Comparison of ENCODE assay signal across 13 cellular contexts in genomic region chr7:100886142-100886935, GRCh38. TPM values are rescaled to one million over a fixed set of nuclear protein-coding genes. Genes with fewer than 3 reads are reported as not detected.
DNase-seq lines count a peak whose midpoint lies in the region; ATAC-seq, FAIRE-seq and TF ChIP-seq lines count a peak whose summit lies in the region.
"Had no signal": no experiment of that assay in that cellular context is flagged by ENCODE, and none has a peak within 500 bp of the region (broad histone marks: within the 10 kb centered on the region; RNA-seq: fewer than 3 reads in every experiment).

No MANE protein-coding gene starts in this region.

- TF ChIP-seq CTCF in OCI-LY3 (IDR thresholded peaks at IDR 0.05; ENCODE audit: low read depth, low read length) (no peak), H1 (IDR thresholded peaks at IDR 0.05; ENCODE audit: control extremely low read depth in 1 of 3, insufficient read depth in 1 of 3, low read depth in 1 of 3, low read length in 3 of 3) (no peak), pancreas (IDR thresholded peaks at IDR 0.05) (no peak)

- H3K27ac Mint-ChIP-seq in activated naive CD4-positive, alpha-beta T cell treated with anti-CD3 and anti-CD28 coated beads, Interleukin-2, amount 50 U/mL, for 24 hours: no peak overlapping the region
- H3K27ac Mint-ChIP-seq in stimulated activated memory B cell treated with anti-CD40 and anti-IgM and Interleukin-4, amounts not matched to agents 10 μg/mL and 1 μg/mL and 100 μg/mL, for 72 hours: peak overlapping the region; percentile 88

- H3K27ac ChIP-seq in OCI-LY3 (ENCODE audit: low read length) (no peak overlapping the region), H1 (ENCODE audit: low read depth, low read length) (no peak overlapping the region), pancreas (no peak overlapping the region)
- H3K27ac ChIP-seq: prostate gland had no signal

- TF ChIP-seq POLR2A in H1 (IDR thresholded peaks at IDR 0.05; ENCODE audit: control extremely low read depth in 1 of 2, low read depth in 2 of 2, low read length in 2 of 2): no peak

- H3K36me3 Mint-ChIP-seq in activated naive CD4-positive, alpha-beta T cell treated with anti-CD3 and anti-CD28 coated beads, Interleukin-2, amount 50 U/mL, for 24 hours: peaks cover 34% of the 10 kb centered on the region
- H3K36me3 Mint-ChIP-seq in stimulated activated memory B cell treated with anti-CD40 and anti-IgM and Interleukin-4, amounts not matched to agents 10 μg/mL and 1 μg/mL and 100 μg/mL, for 72 hours: peaks cover 70% of the 10 kb centered on the region

- H3K4me1 Mint-ChIP-seq in activated naive CD4-positive, alpha-beta T cell treated with anti-CD3 and anti-CD28 coated beads, Interleukin-2, amount 50 U/mL, for 24 hours: peaks cover 33% of the 10 kb centered on the region
- peaks cover 76% of the 10 kb centered on the region for H3K4me1 Mint-ChIP-seq in stimulated activated memory B cell treated with anti-CD40 and anti-IgM and Interleukin-4, amounts not matched to agents 10 μg/mL and 1 μg/mL and 100 μg/mL, for 72 hours

- 94% methylated on average over 26 of the region's 27 CpGs; no CpG with 5 or more reads in 1 of the 2 experiments for WGBS in H1 (ENCODE audit: extremely low coverage in 1 of 2, insufficient coverage in 1 of 2, insufficient read length in 1 of 2, insufficient replicate concordance in 2 of 2, low coverage in 1 of 2, low lambda C conversion rate in 2 of 2, missing lambda C conversion rate in 1 of 2), 2 experiments
- WGBS in pancreas, 2 donors: 89 to 90% methylated on average over 27 of the region's 27 CpGs

- H4K5ac ChIP-seq in H1 (ENCODE audit: insufficient read length, low read depth, low read length): no peak overlapping the region

- H3K4ac ChIP-seq in H1 (replicated peaks; ENCODE audit: insufficient read length, low read depth, low read length): no peak overlapping the region

- H3K23ac ChIP-seq in H1 (ENCODE audit: insufficient read length): no peak overlapping the region

- H3K9me3 ChIP-seq in OCI-LY3 (ENCODE audit: insufficient read depth, low read length): no peaks in the 10 kb centered on the region
- no peaks in the 10 kb centered on the region; a peak in 1 of 4 replicates for H3K9me3 ChIP-seq in H1 (ENCODE audit: insufficient read depth in 2 of 2, low read depth in 1 of 2, low read length in 1 of 2)
- no peaks in the 10 kb centered on the region for H3K9me3 ChIP-seq in pancreas
- H3K9me3 ChIP-seq: prostate gland had no signal

- POLR2A ChIA-PET in H1 (lab: Charles Lee; ENCODE audit: partially characterized antibody): interaction anchor here (1.0 to 10.1 kb wide), 8 partner anchors 12 to 786 kb away, joined by 3 to 313 read pairs (median 4); partner anchors contain the start of genes SRRT and TRIP6

- H3K36me3 ChIP-seq in OCI-LY3 (replicated peaks; ENCODE audit: low read depth, low read length) (peaks cover 73% of the 10 kb centered on the region), H1 (ENCODE audit: control insufficient read depth in 2 of 4, insufficient read depth in 4 of 4, low read length in 3 of 4) (peaks cover 52 to 76% (median 64%) of the 10 kb centered on the region in 4 experiments), pancreas (peaks cover 4 to 61% (median 29%) of the 10 kb centered on the region in 3 donors)

- FAIRE-seq in H1 (lab: Jason Lieb, UNC) (no peak), pancreas (lab: Jason Lieb, UNC) (no peak)

- no peak for ATAC-seq in stimulated activated memory B cell treated with anti-CD40 and anti-IgM and Interleukin-4, amounts not matched to agents 10 μg/mL and 1 μg/mL and 100 μg/mL, for 72 hours
- no peak for ATAC-seq in HG02763 (IDR thresholded peaks at IDR 0.05; ENCODE audit: unreplicated experiment)
- ATAC-seq in pancreas: no peak

- peaks cover 11% of the 10 kb centered on the region for H4K20me1 ChIP-seq in OCI-LY3 (ENCODE audit: insufficient read depth, low read length)
- H4K20me1 ChIP-seq in H1 (replicated peaks in 1 of 2; ENCODE audit: control insufficient read depth in 1 of 2, insufficient read depth in 2 of 2, low read length in 2 of 2): peaks cover 16 to 22% of the 10 kb centered on the region in 2 experiments

- 0 out of 2 replicates have a peak overlapping the region, but pooled peaks have one; percentile 17 for H2BK12ac ChIP-seq in H1 (ENCODE audit: low read depth, low read length)

- peak overlapping the region; percentile 47 for H3K4me3 Mint-ChIP-seq in activated naive CD4-positive, alpha-beta T cell treated with anti-CD3 and anti-CD28 coated beads, Interleukin-2, amount 50 U/mL, for 24 hours
- no peak overlapping the region for H3K4me3 Mint-ChIP-seq in stimulated activated memory B cell treated with anti-CD40 and anti-IgM and Interleukin-4, amounts not matched to agents 10 μg/mL and 1 μg/mL and 100 μg/mL, for 72 hours

- H3K4me2 ChIP-seq in OCI-LY3 (ENCODE audit: low read length) (peak overlapping the region; percentile 96; the same call in 1 of the 2 replicates), H1 (ENCODE audit: insufficient read depth in 1 of 2, low read depth in 2 of 2, low read length in 2 of 2) (no peak overlapping the region; a peak in 1 of 4 replicates)

- no peak overlapping the region for H3K18ac ChIP-seq in H1 (ENCODE audit: extremely low read depth, low read length)

- H3K4me3 ChIP-seq in OCI-LY3 (ENCODE audit: low read length): no peak overlapping the region
- no peak overlapping the region for H3K4me3 ChIP-seq in H1 (ENCODE audit: extremely low read depth in 1 of 4, insufficient read depth in 2 of 4, low read depth in 3 of 4, low read length in 4 of 4)
- H3K4me3 ChIP-seq in pancreas: no peak overlapping the region
- H3K4me3 ChIP-seq: prostate gland had no signal

- H2BK5ac ChIP-seq in H1 (ENCODE audit: low read depth, low read length): no peak overlapping the region

- H2AFZ ChIP-seq in OCI-LY3 (ENCODE audit: low read depth, low read length) (no peak overlapping the region), H1 (ENCODE audit: low read length) (no peak overlapping the region)

- H3K4me1 ChIP-seq in OCI-LY3 (ENCODE audit: low read length) (peaks cover 31% of the 10 kb centered on the region), H1 (replicated peaks in 1 of 4; ENCODE audit: control insufficient read depth in 3 of 4, insufficient read depth in 4 of 4, low read length in 3 of 4) (peaks cover 0 to 18% (median 5%) of the 10 kb centered on the region in 4 experiments; a peak in 6 of 7 replicates), pancreas (peaks cover 0 to 11% (median 10%) of the 10 kb centered on the region in 3 donors)

- peaks cover 20% of the 10 kb centered on the region; the same call in 1 of the 2 replicates for H3K23me2 ChIP-seq in H1 (ENCODE audit: low read depth, low read length)

- intact Hi-C loops in pancreas (cut with DNase I): no loop called here

- no peak overlapping the region for H4K91ac ChIP-seq in H1 (replicated peaks; ENCODE audit: insufficient read length, low read length)

- H4K8ac ChIP-seq in H1 (ENCODE audit: extremely low read depth, insufficient read depth, low read length): no peak overlapping the region

- H2BK120ac ChIP-seq in H1 (replicated peaks; ENCODE audit: low read depth, low read length): no peak overlapping the region

- TF ChIP-seq RAD21 in H1 (IDR thresholded peaks at IDR 0.05 in 1 of 2, conservative IDR thresholded peaks at IDR 0.05 in 1 of 2; ENCODE audit: low read depth in 2 of 2, low read length in 2 of 2): no peak

- no peaks in the 10 kb centered on the region for H3K9me3 Mint-ChIP-seq in activated naive CD4-positive, alpha-beta T cell treated with anti-CD3 and anti-CD28 coated beads, Interleukin-2, amount 50 U/mL, for 24 hours
- H3K9me3 Mint-ChIP-seq in stimulated activated memory B cell treated with anti-CD40 and anti-IgM and Interleukin-4, amounts not matched to agents 10 μg/mL and 1 μg/mL and 100 μg/mL, for 72 hours: no peaks in the 10 kb centered on the region

- H3K14ac ChIP-seq in H1 (ENCODE audit: insufficient read length): no peak overlapping the region

- H2BK15ac ChIP-seq in H1 (ENCODE audit: low read length): no peak overlapping the region

- CTCF ChIA-PET in H1 (lab: Charles Lee; ENCODE audit: partially characterized antibody): interaction anchor here (0.6 to 3.4 kb wide), 9 partner anchors 11 to 350 kb away, joined by 3 to 14 read pairs (median 3); partner anchors contain the start of genes POP7 and SRRT

- no peak overlapping the region for H2BK20ac ChIP-seq in H1 (ENCODE audit: low read length)

- H2AK5ac ChIP-seq in H1 (ENCODE audit: low read depth, low read length): no peak overlapping the region

- no peak overlapping the region for H3K56ac ChIP-seq in H1 (replicated peaks; ENCODE audit: insufficient read length, low read depth, low read length)

- no peak for DNase-seq in activated naive CD4-positive, alpha-beta T cell (lab: John Stamatoyannopoulos, UW)
- DNase-seq in H1 (ENCODE audit: low read depth in 1 of 2, low spot score in 2 of 2): no peak
- no peak for DNase-seq in GOT3 (lab: John Stamatoyannopoulos, UW)
- no peak for DNase-seq in pancreas
- DNase-seq: activated CD8-positive, alpha-beta memory T cell treated with anti-CD3 and anti-CD28 coated beads, Interleukin-2, amount 50 U/mL, for 4 hours; MM.1S; NCI-H226 had no signal

- TF ChIP-seq EP300 in H1 (IDR thresholded peaks at IDR 0.05; ENCODE audit: borderline replicate concordance in 1 of 2, low read depth in 2 of 2, low read length in 2 of 2): no peak

- H3K79me1 ChIP-seq in H1 (ENCODE audit: low read depth, low read length): peaks cover 14% of the 10 kb centered on the region

- H3K9ac ChIP-seq in OCI-LY3 (ENCODE audit: low read length) (no peak overlapping the region), H1 (replicated peaks in 1 of 4; ENCODE audit: extremely low read depth in 1 of 4, low read depth in 3 of 4, low read length in 3 of 4) (no peak overlapping the region)

- H3K27me3 ChIP-seq in OCI-LY3 (ENCODE audit: low read depth, low read length) (no peaks in the 10 kb centered on the region), H1 (replicated peaks in 1 of 4; ENCODE audit: control insufficient read depth in 3 of 4, extremely low read depth in 1 of 4, insufficient read depth in 3 of 4, low read length in 3 of 4) (no peaks in the 10 kb centered on the region), pancreas (no peaks in the 10 kb centered on the region)

- peaks cover 38% of the 10 kb centered on the region for H3K79me2 ChIP-seq in OCI-LY3 (ENCODE audit: low read length)
- peaks cover 0 to 38% of the 10 kb centered on the region in 2 experiments; a peak in 2 of 4 replicates for H3K79me2 ChIP-seq in H1 (ENCODE audit: control insufficient read depth in 1 of 2, insufficient read depth in 2 of 2, low read length in 2 of 2)

- H3K27me3 Mint-ChIP-seq in activated naive CD4-positive, alpha-beta T cell treated with anti-CD3 and anti-CD28 coated beads, Interleukin-2, amount 50 U/mL, for 24 hours: peaks cover under 1% of the 10 kb centered on the region
- peaks cover 17% of the 10 kb centered on the region for H3K27me3 Mint-ChIP-seq in stimulated activated memory B cell treated with anti-CD40 and anti-IgM and Interleukin-4, amounts not matched to agents 10 μg/mL and 1 μg/mL and 100 μg/mL, for 72 hours

RNA-seq across cellular contexts. Expression of gene UFSP1, which starts 3.2 kb away (rescaled TPM):
- 4.3 and 4.8 TPM in 2 replicates for total RNA-seq in H1 (2021; fragmentation: NEBNext Ultra II Directional; extraction: Animal tissue kit (Norgen Biotek cat#: 25700))
- 1.6 and 2.1 TPM in 2 replicates for polyA plus RNA-seq in H1 (2011; rRNA removed)
- 2.0 TPM for polyA plus RNA-seq in H1 (2011; cell fraction: cytosol; rRNA removed)
- 3.2 TPM for polyA plus RNA-seq in H1 (2011; cell fraction: nucleus; rRNA removed)
- polyA plus RNA-seq in H1 (2012, experiment 1 of 2): 1.9 to 3.0 TPM (median 2.0 TPM) in 4 replicates
- polyA plus RNA-seq in H1 (2012, experiment 2 of 2): 1.5 TPM
- 1.6 TPM for polyA plus RNA-seq in H1 (2013, experiment 1 of 2)
- polyA plus RNA-seq in H1 (2013, experiment 2 of 2): 1.5 TPM
- polyA minus RNA-seq in H1 (2011; rRNA and poly(A)+ RNA removed): 1.8 and 4.7 TPM in 2 replicates
- polyA minus RNA-seq in H1 (2011; cell fraction: cytosol; rRNA and poly(A)+ RNA removed): 7.5 TPM
- 16.2 TPM for polyA minus RNA-seq in H1 (2011; cell fraction: nucleus; rRNA and poly(A)+ RNA removed)
- total RNA-seq in pancreas: 1 to 10 TPM in 5 of 6 donors, under 1 TPM in 1; 0.83 to 3.2 (median 2.1) TPM
- polyA plus RNA-seq in pancreas: 1 to 10 TPM; 5.2 to 6.3 TPM

RNA-seq across cellular contexts. Expression of gene ACHE, which starts 9.3 kb away (rescaled TPM):
- 4.3 and 4.8 TPM in 2 replicates for total RNA-seq in H1 (2021; fragmentation: NEBNext Ultra II Directional; extraction: Animal tissue kit (Norgen Biotek cat#: 25700))
- 1.4 and 2.8 TPM in 2 replicates for polyA plus RNA-seq in H1 (2011; rRNA removed)
- polyA plus RNA-seq in H1 (2011; cell fraction: cytosol; rRNA removed): 1.8 TPM
- 7.7 TPM for polyA plus RNA-seq in H1 (2011; cell fraction: nucleus; rRNA removed)
- polyA plus RNA-seq in H1 (2012, experiment 1 of 2): 1.6 to 2.9 TPM (median 2.2 TPM) in 4 replicates
- 1.2 TPM for polyA plus RNA-seq in H1 (2012, experiment 2 of 2)
- polyA plus RNA-seq in H1 (2013, experiment 1 of 2): 6.7 TPM
- 6.3 TPM for polyA plus RNA-seq in H1 (2013, experiment 2 of 2)
- 0.44 and 0.95 TPM in 2 replicates for polyA minus RNA-seq in H1 (2011; rRNA and poly(A)+ RNA removed)
- 2.3 TPM for polyA minus RNA-seq in H1 (2011; cell fraction: cytosol; rRNA and poly(A)+ RNA removed)
- polyA minus RNA-seq in H1 (2011; cell fraction: nucleus; rRNA and poly(A)+ RNA removed): 2.3 TPM
- 10 to 100 TPM in 1 of 6 donors, 1 to 10 TPM in 5; 1.2 to 10.9 (median 3.3) TPM for total RNA-seq in pancreas
- 1 to 10 TPM; 2.2 to 4.1 TPM for polyA plus RNA-seq in pancreas
- total RNA-seq: bronchial epithelial cell had no signal

RNA-seq across cellular contexts. Expression of gene SRRT, which starts 11.4 kb away (rescaled TPM):
- total RNA-seq in H1 (2021; fragmentation: NEBNext Ultra II Directional; extraction: Animal tissue kit (Norgen Biotek cat#: 25700)): 237 and 239 TPM in 2 replicates
- polyA plus RNA-seq in H1 (2011; rRNA removed): 66.7 and 103 TPM in 2 replicates
- 78.5 TPM for polyA plus RNA-seq in H1 (2011; cell fraction: cytosol; rRNA removed)
- 456 TPM for polyA plus RNA-seq in H1 (2011; cell fraction: nucleus; rRNA removed)
- 212 to 245 TPM (median 235 TPM) in 4 replicates for polyA plus RNA-seq in H1 (2012, experiment 1 of 2)
- polyA plus RNA-seq in H1 (2012, experiment 2 of 2): 131 TPM
- 167 TPM for polyA plus RNA-seq in H1 (2013, experiment 1 of 2)
- 144 TPM for polyA plus RNA-seq in H1 (2013, experiment 2 of 2)
- polyA minus RNA-seq in H1 (2011; rRNA and poly(A)+ RNA removed): 44.1 and 59.4 TPM in 2 replicates
- 112 TPM for polyA minus RNA-seq in H1 (2011; cell fraction: cytosol; rRNA and poly(A)+ RNA removed)
- polyA minus RNA-seq in H1 (2011; cell fraction: nucleus; rRNA and poly(A)+ RNA removed): 143 TPM
- 10 to 100 TPM; 39.2 to 83.5 (median 50.0) TPM for total RNA-seq in pancreas
- 100 to 1,000 TPM; 139 to 179 TPM for polyA plus RNA-seq in pancreas

RNA-seq across cellular contexts. Expression of gene TRIP6, which starts 19.2 kb away (rescaled TPM):
- 103 and 109 TPM in 2 replicates for total RNA-seq in H1 (2021; fragmentation: NEBNext Ultra II Directional; extraction: Animal tissue kit (Norgen Biotek cat#: 25700))
- polyA plus RNA-seq in H1 (2011; rRNA removed) (88.4 and 112 TPM in 2 replicates), pancreas (10 to 100 TPM; 41.7 to 57.6 TPM)
- 112 TPM for polyA plus RNA-seq in H1 (2011; cell fraction: cytosol; rRNA removed)
- 145 TPM for polyA plus RNA-seq in H1 (2011; cell fraction: nucleus; rRNA removed)
- 85.3 to 128 TPM (median 117 TPM) in 4 replicates for polyA plus RNA-seq in H1 (2012, experiment 1 of 2)
- polyA plus RNA-seq in H1 (2012, experiment 2 of 2): 101 TPM
- polyA plus RNA-seq in H1 (2013, experiment 1 of 2): 56.2 TPM
- 51.7 TPM for polyA plus RNA-seq in H1 (2013, experiment 2 of 2)
- polyA minus RNA-seq in H1 (2011; rRNA and poly(A)+ RNA removed): 34.4 and 35.9 TPM in 2 replicates
- polyA minus RNA-seq in H1 (2011; cell fraction: cytosol; rRNA and poly(A)+ RNA removed): 43.7 TPM
- polyA minus RNA-seq in H1 (2011; cell fraction: nucleus; rRNA and poly(A)+ RNA removed): 36.9 TPM
- total RNA-seq in pancreas: 10 to 100 TPM; 24.1 to 36.6 (median 33.1) TPM

RNA-seq across cellular contexts. Expression of gene SLC12A9, which starts 33.8 kb away (rescaled TPM):
- 40.1 and 40.7 TPM in 2 replicates for total RNA-seq in H1 (2021; fragmentation: NEBNext Ultra II Directional; extraction: Animal tissue kit (Norgen Biotek cat#: 25700))
- polyA plus RNA-seq in H1 (2011; rRNA removed): 31.4 and 54.0 TPM in 2 replicates
- polyA plus RNA-seq in H1 (2011; cell fraction: cytosol; rRNA removed): 28.5 TPM
- 74.3 TPM for polyA plus RNA-seq in H1 (2011; cell fraction: nucleus; rRNA removed)
- polyA plus RNA-seq in H1 (2012, experiment 1 of 2): 25.4 to 35.3 TPM (median 33.8 TPM) in 4 replicates
- 27.5 TPM for polyA plus RNA-seq in H1 (2012, experiment 2 of 2)
- polyA plus RNA-seq in H1 (2013, experiment 1 of 2): 33.2 TPM
- 32.9 TPM for polyA plus RNA-seq in H1 (2013, experiment 2 of 2)
- polyA minus RNA-seq in H1 (2011; rRNA and poly(A)+ RNA removed): 13.1 and 22.4 TPM in 2 replicates
- 13.4 TPM for polyA minus RNA-seq in H1 (2011; cell fraction: cytosol; rRNA and poly(A)+ RNA removed)
- 13.4 TPM for polyA minus RNA-seq in H1 (2011; cell fraction: nucleus; rRNA and poly(A)+ RNA removed)
- 10 to 100 TPM; 11.9 to 20.8 (median 13.9) TPM for total RNA-seq in pancreas
- 10 to 100 TPM; 34.4 to 34.6 TPM for polyA plus RNA-seq in pancreas
